8 cellular contexts compared by ENCODE assay signal in the genomic region with DNA sequence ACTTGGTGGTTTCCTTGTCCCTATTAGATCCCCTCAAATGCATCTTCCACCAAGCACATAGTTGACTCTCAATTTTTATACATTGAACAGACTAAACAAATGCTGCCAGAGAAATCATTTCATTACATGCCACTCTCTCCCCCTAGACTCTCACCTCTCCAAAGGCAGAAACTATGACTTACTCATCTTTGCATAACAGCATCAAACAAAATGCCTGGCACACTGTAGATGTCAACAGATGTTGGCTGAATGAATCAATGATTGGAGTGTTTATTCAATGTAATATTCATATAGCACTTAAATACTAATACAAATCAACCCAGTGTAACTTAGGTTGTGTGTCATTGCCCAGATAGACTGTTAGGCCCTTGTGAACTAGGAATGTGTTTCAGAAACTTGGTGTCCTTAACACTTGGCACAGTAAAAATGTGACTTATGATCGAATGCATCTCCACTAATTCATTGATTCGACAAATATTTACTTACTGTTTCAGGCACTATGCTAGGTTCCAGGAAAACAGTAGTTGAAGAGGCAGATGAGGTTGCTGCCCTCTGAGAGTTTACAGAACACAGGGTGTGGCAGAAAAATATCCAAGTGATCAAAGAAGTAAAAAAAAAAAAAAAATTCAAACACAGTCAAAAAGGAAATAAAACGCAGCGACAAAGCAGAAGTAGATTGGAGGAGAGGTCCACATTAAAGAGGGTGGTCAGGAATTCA.
"Had no signal": no experiment of that assay in that cellular context is flagged by ENCODE, and none has a peak within 500 bp of the region (broad histone marks: within the 10 kb centered on the region; RNA-seq: fewer than 3 reads in every experiment).

No MANE protein-coding gene starts in this region.

- DNase-seq: GM23248, GOT3, H7, HFFc6, IMR-90, KG1 had no signal

- ATAC-seq: HCT116, K562 had no signal
